Comparison of ENCODE assay signal across 7 cellular contexts in the genomic region with DNA sequence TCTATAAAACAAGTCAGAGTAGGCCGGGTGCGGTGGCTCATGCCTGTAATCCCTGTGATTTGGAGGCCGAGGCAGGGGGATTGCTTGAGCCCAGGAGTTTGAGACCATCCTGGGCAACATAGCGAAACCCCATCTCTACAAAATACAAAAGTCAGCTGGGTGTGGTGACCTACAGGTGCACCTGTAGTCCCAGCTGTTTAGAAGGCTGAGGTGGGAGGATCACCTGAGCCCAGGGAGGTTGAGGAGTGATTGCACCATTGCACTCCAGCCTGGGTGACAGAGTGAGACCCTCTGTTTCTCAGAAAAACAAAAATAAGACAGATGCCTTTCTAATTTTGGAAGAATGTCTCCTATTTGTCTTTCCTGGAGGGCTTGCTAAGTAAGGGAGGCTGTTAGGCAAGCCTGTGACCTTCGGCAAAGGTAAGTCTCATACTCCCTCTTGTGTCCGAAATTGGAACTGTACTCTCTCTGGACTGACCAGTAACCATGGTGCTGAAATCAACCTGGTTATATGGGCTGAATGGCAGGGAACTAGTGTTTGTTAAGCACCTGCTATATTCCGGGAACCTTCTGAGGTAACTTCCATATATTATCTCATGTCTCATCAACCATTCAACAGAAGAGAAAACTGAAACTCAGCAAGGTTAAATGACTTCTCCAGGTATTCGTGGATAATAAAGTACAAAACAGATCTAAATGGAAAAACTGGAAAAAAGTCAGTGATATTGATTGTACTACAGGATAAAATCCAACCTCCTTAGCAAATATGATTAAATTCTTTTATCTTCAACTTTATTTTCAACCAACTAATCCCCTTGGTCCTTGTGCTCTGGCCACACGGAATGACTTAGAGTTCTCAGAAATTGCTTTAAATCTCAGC. TPM values are rescaled to one million over a fixed set of nuclear protein-coding genes. Genes with fewer than 3 reads are reported as not detected.
DNase-seq lines count a peak whose midpoint lies in the region; ATAC-seq, FAIRE-seq and TF ChIP-seq lines count a peak whose summit lies in the region.

No MANE protein-coding gene starts in this region.

- H3K4me1 ChIP-seq in HAP-1 = peaks cover 20% of the 10 kb centered on the region
- H3K4me1 ChIP-seq in GM12878 (ENCODE audit: control insufficient read depth, insufficient read depth, low read length) = no peaks in the 10 kb centered on the region
- H3K4me1 ChIP-seq in iPS DF 6.9 (ENCODE audit: control insufficient read depth, insufficient read depth, low read length) = peaks cover 9% of the 10 kb centered on the region

- FAIRE-seq in GM12878 (lab: Jason Lieb, UNC) = peak; percentile 82

- CTCF ChIA-PET in GM12878 (lab: Yijun Ruan, JAX) = interaction anchor here (0.7 to 12.2 kb wide), 7 partner anchors 19 to 104 kb away, joined by 3 to 177 read pairs (median 5); no protein-coding TSS in a partner anchor

- peak; percentile 34 for DNase-seq in GM06990 (ENCODE audit: extremely low read depth, insufficient read length)
- DNase-seq in HAP-1 (ENCODE audit: low spot score in 2 of 2) = peak; percentile 87 to 90
- DNase-seq in NCI-H1092 (lab: John Stamatoyannopoulos, UW) = peak; percentile 79
- peak; percentile 66 to 87 for DNase-seq in SHP77 (lab: John Stamatoyannopoulos, UW)
- peak; percentile 65 for DNase-seq in GM12878 (ENCODE audit: low read depth, low spot score)
- peak; percentile 96 for DNase-seq in iPS DF 6.9 (ENCODE audit: low read depth, low spot score)
- DNase-seq in smooth muscle cell of the brain vasculature (ENCODE audit: low read depth, low spot score) = peak; percentile 77

- H3K4me2 ChIP-seq in GM12878 (ENCODE audit: control insufficient read depth, insufficient read depth) = no peak overlapping the region

- H3K27ac ChIP-seq in GM12878 (ENCODE audit: control insufficient read depth, insufficient read depth) (no peak overlapping the region), iPS DF 6.9 (ENCODE audit: low read length) (no peak overlapping the region)

- SMC1A ChIA-PET in GM12878 (lab: Charles Lee; ENCODE audit: uncharacterized antibody, unreplicated experiment) = interaction anchor here (0.8 to 7.4 kb wide), 8 partner anchors 21 to 234 kb away, joined by 3 to 99 read pairs (median 4); no protein-coding TSS in a partner anchor

- H3K79me2 ChIP-seq in GM12878 (ENCODE audit: control insufficient read depth, insufficient read depth, low read length) = no peaks in the 10 kb centered on the region

- POLR2A ChIA-PET in GM12878 (lab: Charles Lee) = no interaction called here

- H3K9me3 ChIP-seq in HAP-1 (0 out of 2 replicates have a peak, but pooled peaks cover 2% of the 10 kb centered on the region), GM12878 (replicated peaks; ENCODE audit: control insufficient read depth, insufficient read depth, low read length) (no peaks in the 10 kb centered on the region), iPS DF 6.9 (ENCODE audit: control insufficient read depth, insufficient read depth, low read length) (no peaks in the 10 kb centered on the region)

- RAD21 ChIA-PET in GM12878 (lab: Charles Lee; ENCODE audit: unreplicated experiment) = interaction anchor here (0.9 to 7.2 kb wide), 3 partner anchors 39 to 104 kb away, joined by 4 to 96 read pairs (median 4); no protein-coding TSS in a partner anchor

- peak; percentile 100 for ATAC-seq in GM12878

- 46% methylated on average over 9 of the region's 9 CpGs for WGBS in GM12878 (ENCODE audit: insufficient coverage, insufficient replicate concordance, low lambda C conversion rate, missing lambda C conversion rate)
- no CpG with 5 or more reads among the region's 9 CpGs for WGBS in iPS DF 6.9 (ENCODE audit: insufficient coverage, insufficient read length)

- H3K36me3 ChIP-seq in GM06990 (ENCODE audit: control insufficient read depth, insufficient read depth, low read length) (no peaks in the 10 kb centered on the region), HAP-1 (replicated peaks) (no peaks in the 10 kb centered on the region), GM12878 (ENCODE audit: control insufficient read depth in 2 of 2, insufficient read depth in 2 of 2, low read length in 1 of 2) (no peaks in the 10 kb centered on the region), iPS DF 6.9 (ENCODE audit: control insufficient read depth, insufficient read depth, low read length) (no peaks in the 10 kb centered on the region)

- H2AFZ ChIP-seq in GM12878 (ENCODE audit: control insufficient read depth, low read depth, low read length) = no peak overlapping the region

- peak; percentile 97 for TF ChIP-seq RAD21 in GM12878 (IDR thresholded peaks at IDR 0.05; ENCODE audit: insufficient read depth, low read depth, low read length)

- no peaks in the 10 kb centered on the region for H4K20me1 ChIP-seq in GM12878 (ENCODE audit: control insufficient read depth, insufficient read depth)

- in situ Hi-C loops in HAP-1 (cut with MboI; ENCODE audit: low sequenced_read_pairs) = no loop called here
- in situ Hi-C loops in GM12878 (cut with MboI) = no loop called here

- no TSS peak for BruUV-seq in GM12878 (replicated peaks; lab: Mats Ljungman, UMichigan)

- H3K27me3 ChIP-seq in GM06990 (replicated peaks; ENCODE audit: control insufficient read depth, insufficient read depth, low read length) = no peaks in the 10 kb centered on the region
- no peaks in the 10 kb centered on the region for H3K27me3 ChIP-seq in HAP-1 (ENCODE audit: low read depth)
- no peaks in the 10 kb centered on the region for H3K27me3 ChIP-seq in GM12878 (replicated peaks in 1 of 2; ENCODE audit: control insufficient read depth in 2 of 2, insufficient read depth in 2 of 2, low read length in 1 of 2)
- no peaks in the 10 kb centered on the region for H3K27me3 ChIP-seq in iPS DF 6.9 (ENCODE audit: control insufficient read depth, insufficient read depth, low read length)

- TF ChIP-seq POLR2A in GM12878 (IDR thresholded peaks at IDR 0.05; ENCODE audit: low read depth, low read length) = no peak

- TF ChIP-seq CTCF in GM06990 (IDR thresholded peaks at IDR 0.05; ENCODE audit: insufficient read depth, low read length, poor library complexity, severe bottlenecking) = peak; percentile 81
- TF ChIP-seq CTCF in GM12878 (IDR thresholded peaks at IDR 0.05 in 2 of 3, conservative IDR thresholded peaks at IDR 0.05 in 1 of 3; ENCODE audit: control insufficient read depth in 2 of 3, extremely low read depth in 1 of 3, insufficient read depth in 1 of 3, low read depth in 3 of 3, low read length in 3 of 3) = peak; percentile 85 to 95 (median 92)

- H3K4me3 ChIP-seq in GM06990 (replicated peaks; ENCODE audit: low read depth, low read length) = no peak overlapping the region
- H3K4me3 ChIP-seq in HAP-1 = no peak overlapping the region
- H3K4me3 ChIP-seq in GM12878 = no peak overlapping the region
- no peak overlapping the region for H3K4me3 ChIP-seq in iPS DF 6.9 (ENCODE audit: low read length)

- intact Hi-C loops in GM12878 (cut with micrococcal nuclease; ENCODE audit: unreplicated experiment) = loop anchor here (1.0 kb wide), 2 partner anchors 76 to 105 kb away; no protein-coding TSS in a partner anchor

- no peak overlapping the region for H3K9ac ChIP-seq in GM12878 (ENCODE audit: control insufficient read depth, insufficient read depth, low read length)

- TF ChIP-seq EP300 in GM12878 (IDR thresholded peaks at IDR 0.05; ENCODE audit: borderline replicate concordance in 1 of 2, control insufficient read depth in 1 of 2, low read depth in 2 of 2, low read length in 2 of 2) = no peak

RNA-seq across cellular contexts. Expression of gene RAB3B, which starts 11.8 kb away (rescaled TPM):
- 0.64 and 0.69 TPM in 2 replicates for total RNA-seq in GM12878 (2013; cell fraction: nucleolus; rRNA removed)
- total RNA-seq in GM12878 (2014; rRNA removed) (0.22 and 0.28 TPM in 2 replicates), GM12878 (2014; rRNA removed; fragmentation: Illumina TruSeq; extraction: Trizol) (0.28 and 0.31 TPM in 2 replicates), GM12878 (2021) (0.21 and 0.28 TPM in 2 replicates)
- 0.08 TPM for polyA plus RNA-seq in GM12878 (2011; ENCODE audit: low read depth)
- polyA plus RNA-seq in GM12878 (2011; rRNA removed) (0.26 and 0.29 TPM in 2 replicates), GM12878 (2014; fragmentation: Illumina TruSeq; extraction: Trizol) (0.32 and 0.35 TPM in 2 replicates), GM12878 (2014; fragmentation: Nextera tagmentation; extraction: Ambion mirVana) (under 1 TPM; 0.05 to 0.11 TPM), GM12878 (2014; rRNA removed) (0.20 and 0.24 TPM in 2 replicates), GM12878 (2016; fragmentation: Nextera tagmentation; extraction: Ambion mirVana) (under 1 TPM; 0.09 to 0.13 TPM)
- polyA plus RNA-seq in GM12878 (2011; cell fraction: cytosol; rRNA removed) = 0.15 TPM in 2 replicates
- 0.35 and 0.39 TPM in 2 replicates for polyA plus RNA-seq in GM12878 (2011; cell fraction: nucleus; rRNA removed)
- 0.11 and 0.13 TPM in 2 replicates for polyA plus RNA-seq in GM12878 (2012)
- polyA minus RNA-seq in GM12878 (2011; rRNA and poly(A)+ RNA removed) = 0.29 and 0.41 TPM in 2 replicates
- 0.13 TPM in 1 of 2 replicates, not detected in the other for polyA minus RNA-seq in GM12878 (2011; cell fraction: cytosol; rRNA and poly(A)+ RNA removed)
- 0.10 and 0.12 TPM in 2 replicates for polyA minus RNA-seq in GM12878 (2011; cell fraction: nucleus; rRNA and poly(A)+ RNA removed)

RNA-seq across cellular contexts. Expression of gene KTI12, which starts 31.3 kb away (rescaled TPM):
- total RNA-seq in GM12878 (2013; cell fraction: nucleolus; rRNA removed) = 27.6 and 29.1 TPM in 2 replicates
- total RNA-seq in GM12878 (2014; rRNA removed) (14.8 and 17.2 TPM in 2 replicates), GM12878 (2014; rRNA removed; fragmentation: Illumina TruSeq; extraction: Trizol) (7.3 and 7.8 TPM in 2 replicates), GM12878 (2021) (18.5 and 20.4 TPM in 2 replicates)
- 11.9 TPM for polyA plus RNA-seq in GM12878 (2011; ENCODE audit: low read depth)
- polyA plus RNA-seq in GM12878 (2011; rRNA removed) (15.4 and 18.0 TPM in 2 replicates), GM12878 (2014; fragmentation: Illumina TruSeq; extraction: Trizol) (6.3 and 9.3 TPM in 2 replicates), GM12878 (2014; fragmentation: Nextera tagmentation; extraction: Ambion mirVana) (1 to 10 TPM; 2.7 to 6.7 TPM), GM12878 (2014; rRNA removed) (22.1 and 22.9 TPM in 2 replicates), GM12878 (2016; fragmentation: Nextera tagmentation; extraction: Ambion mirVana) (10 to 100 TPM; 25.7 to 32.4 TPM)
- 23.1 and 25.9 TPM in 2 replicates for polyA plus RNA-seq in GM12878 (2011; cell fraction: cytosol; rRNA removed)
- polyA plus RNA-seq in GM12878 (2011; cell fraction: nucleus; rRNA removed) = 17.7 and 24.2 TPM in 2 replicates
- polyA plus RNA-seq in GM12878 (2012) = 17.6 and 18.6 TPM in 2 replicates
- polyA minus RNA-seq in GM12878 (2011; rRNA and poly(A)+ RNA removed) = 14.3 and 17.0 TPM in 2 replicates
- 7.1 and 9.0 TPM in 2 replicates for polyA minus RNA-seq in GM12878 (2011; cell fraction: cytosol; rRNA and poly(A)+ RNA removed)
- polyA minus RNA-seq in GM12878 (2011; cell fraction: nucleus; rRNA and poly(A)+ RNA removed) = 13.8 and 26.7 TPM in 2 replicates

RNA-seq across cellular contexts. Expression of gene TXNDC12, which starts 52.7 kb away (rescaled TPM):
- total RNA-seq in GM12878 (2013; cell fraction: nucleolus; rRNA removed) = 35.1 and 38.2 TPM in 2 replicates
- total RNA-seq in GM12878 (2014; rRNA removed) (18.2 and 20.3 TPM in 2 replicates), GM12878 (2014; rRNA removed; fragmentation: Illumina TruSeq; extraction: Trizol) (12.5 and 14.6 TPM in 2 replicates), GM12878 (2021) (27.4 and 29.8 TPM in 2 replicates)
- 9.1 TPM for polyA plus RNA-seq in GM12878 (2011; ENCODE audit: low read depth)
- polyA plus RNA-seq in GM12878 (2011; rRNA removed) (29.9 and 35.5 TPM in 2 replicates), GM12878 (2014; fragmentation: Illumina TruSeq; extraction: Trizol) (13.2 and 14.2 TPM in 2 replicates), GM12878 (2014; fragmentation: Nextera tagmentation; extraction: Ambion mirVana) (10 to 100 TPM in 1 of 2 experiments, 1 to 10 TPM in 1; 6.7 to 16.6 TPM), GM12878 (2014; rRNA removed) (15.6 and 17.2 TPM in 2 replicates), GM12878 (2016; fragmentation: Nextera tagmentation; extraction: Ambion mirVana) (10 to 100 TPM; 40.3 to 41.7 TPM)
- polyA plus RNA-seq in GM12878 (2011; cell fraction: cytosol; rRNA removed) = 21.4 and 21.9 TPM in 2 replicates
- 15.3 and 19.4 TPM in 2 replicates for polyA plus RNA-seq in GM12878 (2011; cell fraction: nucleus; rRNA removed)
- polyA plus RNA-seq in GM12878 (2012) = 20.9 and 23.0 TPM in 2 replicates
- 10.2 and 17.3 TPM in 2 replicates for polyA minus RNA-seq in GM12878 (2011; rRNA and poly(A)+ RNA removed)
- 20.3 and 30.9 TPM in 2 replicates for polyA minus RNA-seq in GM12878 (2011; cell fraction: cytosol; rRNA and poly(A)+ RNA removed)
- polyA minus RNA-seq in GM12878 (2011; cell fraction: nucleus; rRNA and poly(A)+ RNA removed) = 9.9 and 12.4 TPM in 2 replicates

RNA-seq across cellular contexts. Expression of gene BTF3L4, which starts 53.8 kb away (rescaled TPM):
- total RNA-seq in GM12878 (2013; cell fraction: nucleolus; rRNA removed) = 103 TPM in 2 replicates
- 25.0 and 37.9 TPM in 2 replicates for total RNA-seq in GM12878 (2014; rRNA removed)
- total RNA-seq in GM12878 (2014; rRNA removed; fragmentation: Illumina TruSeq; extraction: Trizol) = 55.3 and 58.2 TPM in 2 replicates
- 36.3 and 36.6 TPM in 2 replicates for total RNA-seq in GM12878 (2021)
- 36.8 TPM for polyA plus RNA-seq in GM12878 (2011; ENCODE audit: low read depth)
- 73.6 and 119 TPM in 2 replicates for polyA plus RNA-seq in GM12878 (2011; rRNA removed)
- polyA plus RNA-seq in GM12878 (2011; cell fraction: cytosol; rRNA removed) = 21.0 and 28.0 TPM in 2 replicates
- 20.1 and 22.8 TPM in 2 replicates for polyA plus RNA-seq in GM12878 (2011; cell fraction: nucleus; rRNA removed)
- 35.9 and 38.4 TPM in 2 replicates for polyA plus RNA-seq in GM12878 (2012)
- polyA plus RNA-seq in GM12878 (2014; fragmentation: Illumina TruSeq; extraction: Trizol) = 76.3 and 91.5 TPM in 2 replicates
- 10 to 100 TPM; 61.1 to 72.7 TPM for polyA plus RNA-seq in GM12878 (2014; fragmentation: Nextera tagmentation; extraction: Ambion mirVana)
- 39.9 and 48.8 TPM in 2 replicates for polyA plus RNA-seq in GM12878 (2014; rRNA removed)
- polyA plus RNA-seq in GM12878 (2016; fragmentation: Nextera tagmentation; extraction: Ambion mirVana) = 10 to 100 TPM; 72.4 to 76.9 TPM
- polyA minus RNA-seq in GM12878 (2011; rRNA and poly(A)+ RNA removed) = 29.7 and 35.6 TPM in 2 replicates
- 16.8 and 21.6 TPM in 2 replicates for polyA minus RNA-seq in GM12878 (2011; cell fraction: cytosol; rRNA and poly(A)+ RNA removed)
- 13.4 and 22.8 TPM in 2 replicates for polyA minus RNA-seq in GM12878 (2011; cell fraction: nucleus; rRNA and poly(A)+ RNA removed)

Comparison
In these comparisons a context has a peak if more than half of its experiments do, and no peak if none do; other contexts are left out.
1. DNase-seq: peak in every context shown above with its lines; median percentile 96 in iPS DF 6.9; 88 in HAP-1; 79 in NCI-H1092; 77 in smooth muscle cell of the brain vasculature; 76 in SHP77; 65 in GM12878; 34 in GM06990.